9 cellular contexts compared by ENCODE assay signal in the genomic region with DNA sequence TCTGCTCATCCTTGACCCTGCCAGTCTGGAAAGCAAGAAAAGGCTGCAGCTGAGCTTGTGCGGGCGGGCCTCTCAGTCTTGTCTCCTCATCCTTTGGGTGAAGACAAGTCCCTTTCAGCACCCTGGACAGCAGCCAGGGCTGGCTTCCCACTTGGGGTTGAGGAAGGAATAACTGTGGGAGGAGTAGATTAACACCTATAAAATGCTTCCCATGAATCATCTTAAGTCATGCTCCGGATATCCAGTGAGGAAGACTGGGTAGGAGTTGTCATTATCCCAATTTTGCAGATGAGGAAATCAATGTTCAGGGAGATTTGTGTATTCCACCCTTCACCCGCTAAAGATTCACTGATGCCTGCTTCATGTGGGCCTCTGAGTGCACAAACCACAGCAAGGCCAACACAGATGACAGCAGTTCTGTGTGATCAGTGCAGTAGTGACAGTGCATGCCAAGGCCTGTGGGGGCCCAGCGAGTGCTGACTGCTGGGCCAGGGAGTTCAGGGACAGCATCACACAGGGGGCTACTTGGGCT. TPM values are rescaled to one million over a fixed set of nuclear protein-coding genes. Genes with fewer than 3 reads are reported as not detected.
DNase-seq lines count a peak whose midpoint lies in the region; ATAC-seq and TF ChIP-seq lines count a peak whose summit lies in the region.
"Had no signal": no experiment of that assay in that cellular context is flagged by ENCODE, and none has a peak within 500 bp of the region (broad histone marks: within the 10 kb centered on the region; RNA-seq: fewer than 3 reads in every experiment).

No MANE protein-coding gene starts in this region.

- H3K9me3 ChIP-seq in spleen: no peaks in the 10 kb centered on the region

- ATAC-seq in GM18861 (IDR thresholded peaks at IDR 0.05; ENCODE audit: unreplicated experiment) (no peak), GM19452 (IDR thresholded peaks at IDR 0.05; ENCODE audit: unreplicated experiment) (no peak)

- H3K27ac ChIP-seq in spleen: no peak overlapping the region

- H3K27me3 ChIP-seq in spleen (replicated peaks in 1 of 7): peaks cover 0 to 26% (median 0%) of the 10 kb centered on the region in 7 donors

- WGBS in spleen, 5 donors: 48 to 57% (median 52%) methylated on average over 5 of the region's 5 CpGs

- DNase-seq in AG08396 (ENCODE audit: low spot score) (peak; percentile 81), HUDEP-2 (lab: John Stamatoyannopoulos, UW; ENCODE audit: unreplicated experiment in 76 of 76) (peak in 48 of 76 experiments; percentile 8 to 64 (median 30)), fibroblast of gingiva (ENCODE audit: low read depth) (peak; percentile 27), pons (ENCODE audit: low spot score) (peak; percentile 48), spleen (no peak)
- DNase-seq in activated CD4-positive, alpha-beta T cell treated with anti-CD3 and anti-CD28 coated beads, Interleukin-2, amount 50 U/mL, for 1 hour: peak; percentile 53
- DNase-seq: natural killer cell had no signal

- no peak overlapping the region for H3K4me3 ChIP-seq in spleen

- no peak for TF ChIP-seq CTCF in spleen (IDR thresholded peaks at IDR 0.05 in 8 of 11, conservative IDR thresholded peaks at IDR 0.05 in 3 of 11)

- no peak for TF ChIP-seq POLR2A in spleen (IDR thresholded peaks at IDR 0.05)

- no peaks in the 10 kb centered on the region for H3K4me1 ChIP-seq in spleen

- intact Hi-C loops in spleen (cut with DNase I; ENCODE audit: low total_unique reads): loop anchor here (10.0 kb wide), 1 partner anchor 51 kb away; no protein-coding TSS in a partner anchor

- no peaks in the 10 kb centered on the region for H3K36me3 ChIP-seq in spleen

RNA-seq across cellular contexts. Expression of gene COL16A1, which starts 20.1 kb away (rescaled TPM):
- 10 to 100 TPM in 5 of 7 donors, 1 to 10 TPM in 2; 4.7 to 22.0 (median 12.4) TPM for total RNA-seq in spleen
- polyA plus RNA-seq in spleen: 10 to 100 TPM in 2 of 3 donors, 1 to 10 TPM in 1; 9.5 to 25.6 (median 14.4) TPM

RNA-seq across cellular contexts. Expression of gene ADGRB2, which starts 40.2 kb away (rescaled TPM):
- total RNA-seq in spleen: 1 to 10 TPM in 5 of 7 donors, under 1 TPM in 2; 0.82 to 5.1 (median 2.7) TPM
- polyA plus RNA-seq in spleen: 1 to 10 TPM in 1 of 3 donors, under 1 TPM in 2; 0.52 to 1.4 (median 0.57) TPM
